Comparison of ENCODE assay signal across 9 cellular contexts in genomic region chr7:91636129-91636724, GRCh38.
DNase-seq lines count a peak whose midpoint lies in the region; ATAC-seq, FAIRE-seq and TF ChIP-seq lines count a peak whose summit lies in the region.
"Had no signal": no experiment of that assay in that cellular context is flagged by ENCODE, and none has a peak within 500 bp of the region (broad histone marks: within the 10 kb centered on the region; RNA-seq: fewer than 3 reads in every experiment).

No MANE protein-coding gene starts in this region.

- no peaks in the 10 kb centered on the region for H3K27me3 Mint-ChIP-seq in CD8-positive, alpha-beta memory T cell

- no peaks in the 10 kb centered on the region for H3K9me3 ChIP-seq in tibial artery
- no peaks in the 10 kb centered on the region for H3K9me3 ChIP-seq in CD8-positive, alpha-beta memory T cell (ENCODE audit: low read length)

- ATAC-seq in HG02970 (IDR thresholded peaks at IDR 0.05; ENCODE audit: low FRiP score, unreplicated experiment) = peak; percentile 58
- peak; percentile 38 to 47 for ATAC-seq in left cardiac atrium

- intact Hi-C loops in left cardiac atrium (cut with DNase I) (loop anchor here in 1 of 2 donors (5.0 to 10.0 kb wide), 2 partner anchors 146 to 351 kb away; no protein-coding TSS in a partner anchor), tibial artery (cut with DNase I; ENCODE audit: low total_unique reads) (loop anchor here (10.0 kb wide), 1 partner anchor 551 kb away; no protein-coding TSS in a partner anchor)

- H3K4me3 Mint-ChIP-seq in CD8-positive, alpha-beta memory T cell = no peak overlapping the region

- DNase-seq in RCC 7860 (ENCODE audit: low spot score) = peak; percentile 45
- no peak for DNase-seq in left cardiac atrium
- DNase-seq in tibial artery = peak in 1 of 2 donors; percentile 21
- DNase-seq in T-helper 1 cell = no peak
- no peak for DNase-seq in GM03348 (ENCODE audit: low spot score)
- DNase-seq in CD8-positive, alpha-beta memory T cell = no peak

- no peaks in the 10 kb centered on the region for H3K27me3 ChIP-seq in tibial artery
- no peaks in the 10 kb centered on the region for H3K27me3 ChIP-seq in CD8-positive, alpha-beta memory T cell (ENCODE audit: insufficient read depth, low read length, poor library complexity, severe bottlenecking)

- POLR2A ChIA-PET in CD8-positive, alpha-beta memory T cell (lab: Charles Lee) = no interaction called here

- H3K4me3 ChIP-seq in tibial artery = no peak overlapping the region
- no peak overlapping the region for H3K4me3 ChIP-seq in CD8-positive, alpha-beta memory T cell (ENCODE audit: low read length)

- TF ChIP-seq CTCF in GM12873 (IDR thresholded peaks at IDR 0.05; ENCODE audit: insufficient read depth, low read depth, low read length, missing control alignments) = peak; percentile 60
- peak; percentile 46 to 47 for TF ChIP-seq CTCF in tibial artery (IDR thresholded peaks at IDR 0.05)

- H3K36me3 Mint-ChIP-seq in CD8-positive, alpha-beta memory T cell = peaks cover 0 to 4% (median 0%) of the 10 kb centered on the region in 3 donors

- H3K27ac ChIP-seq in tibial artery = no peak overlapping the region
- H3K27ac ChIP-seq in CD8-positive, alpha-beta memory T cell (ENCODE audit: low read depth, low read length) = no peak overlapping the region

- peaks cover 5 to 31% (median 21%) of the 10 kb centered on the region in 5 donors for H3K9me3 Mint-ChIP-seq in CD8-positive, alpha-beta memory T cell

- no peak for FAIRE-seq in RCC 7860 (lab: Jason Lieb, UNC)
- FAIRE-seq: TTC549 had no signal

- H3K4me1 ChIP-seq in tibial artery = peaks cover 0 to 3% (median 0%) of the 10 kb centered on the region in 4 donors
- no peaks in the 10 kb centered on the region for H3K4me1 ChIP-seq in CD8-positive, alpha-beta memory T cell (ENCODE audit: insufficient read depth, low read length)

- no peak overlapping the region for H3K27ac Mint-ChIP-seq in CD8-positive, alpha-beta memory T cell

- CTCF ChIA-PET in CD8-positive, alpha-beta memory T cell (lab: Charles Lee) = no interaction called here

- H3K36me3 ChIP-seq in tibial artery = no peaks in the 10 kb centered on the region
- H3K36me3 ChIP-seq in CD8-positive, alpha-beta memory T cell (ENCODE audit: insufficient read depth, low read length) = no peaks in the 10 kb centered on the region

- H3K4me1 Mint-ChIP-seq in CD8-positive, alpha-beta memory T cell = no peaks in the 10 kb centered on the region
